ENCODE assay signal across 8 cellular contexts in the genomic region with DNA sequence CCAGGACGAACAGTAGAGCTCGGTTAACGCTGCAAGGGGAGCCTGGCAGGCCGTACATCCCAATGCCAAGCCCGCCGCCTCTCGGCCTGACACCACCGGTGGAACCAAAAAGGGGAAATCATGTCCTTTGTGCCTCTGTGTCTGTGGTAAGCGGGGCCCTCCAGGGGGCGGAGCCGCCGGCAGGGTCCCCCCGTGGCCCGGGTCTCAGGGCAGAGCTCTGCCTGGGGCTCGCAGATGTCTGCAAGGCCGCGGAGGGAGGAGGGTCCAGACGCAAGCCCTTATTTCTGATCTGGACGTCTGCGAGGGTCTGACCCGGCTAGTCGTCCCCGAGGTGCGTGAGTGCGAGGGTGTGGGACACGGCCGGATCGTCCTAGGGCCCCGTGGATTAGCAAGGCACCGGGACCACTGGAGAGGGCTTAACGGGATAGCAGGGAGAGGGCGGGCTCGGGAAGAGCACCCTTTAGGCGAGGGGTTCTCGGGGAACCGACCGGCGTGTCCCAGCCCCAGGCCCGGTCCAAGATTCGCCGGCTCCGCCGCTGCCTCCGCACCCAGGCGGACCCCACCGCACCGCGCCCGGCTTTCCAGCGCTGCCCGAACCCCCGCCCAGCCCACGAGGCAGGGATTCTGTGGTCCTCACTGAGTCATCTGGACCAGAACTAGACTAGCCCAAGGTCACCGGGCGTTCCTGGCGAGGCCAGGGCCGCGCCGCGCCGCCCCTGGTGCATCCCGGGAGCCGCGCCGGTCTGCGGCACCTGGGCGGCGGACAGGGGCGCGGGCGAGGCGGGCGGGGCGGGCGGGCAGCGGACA. TPM values are rescaled to one million over a fixed set of nuclear protein-coding genes. Genes with fewer than 3 reads are reported as not detected.
DNase-seq lines count a peak whose midpoint lies in the region; ATAC-seq and TF ChIP-seq lines count a peak whose summit lies in the region.

No MANE protein-coding gene starts in this region.

- peak; percentile 7 for ATAC-seq in HG02678 (IDR thresholded peaks at IDR 0.05; ENCODE audit: unreplicated experiment)
- ATAC-seq in Panc1, result peak; percentile 12
- ATAC-seq in activated T-helper 17 cell treated with anti-CD3 and anti-CD28 coated beads, Interleukin-2, amount 50 U/mL, for 72 hours (replicated peaks), result peak; percentile 38

- TF ChIP-seq CTCF in GM12873 (IDR thresholded peaks at IDR 0.05; ENCODE audit: insufficient read depth, low read depth, low read length, missing control alignments) (peak; percentile 37), Panc1 (IDR thresholded peaks at IDR 0.05) (no peak), fibroblast of the aortic adventitia (IDR thresholded peaks at IDR 0.05; ENCODE audit: insufficient read depth, low read length) (no peak), nephron progenitor cell (IDR thresholded peaks at IDR 0.05) (no peak), stomach (IDR thresholded peaks at IDR 0.05) (no peak)

- CTCF ChIA-PET in Panc1 (lab: Charles Lee), result interaction anchor here (0.6 kb wide), 1 partner anchor 368 kb away, joined by 6 read pairs; no protein-coding TSS in a partner anchor

- no peaks in the 10 kb centered on the region for H3K27me3 ChIP-seq in Panc1 (ENCODE audit: control insufficient read depth, insufficient read depth, low read length)
- H3K27me3 ChIP-seq in stomach, result no peaks in the 10 kb centered on the region

- H3K36me3 ChIP-seq in Panc1 (ENCODE audit: control insufficient read depth, insufficient read depth, low read length) (no peaks in the 10 kb centered on the region; the same call in 1 of the 2 replicates), stomach (no peaks in the 10 kb centered on the region)

- H3K27ac Mint-ChIP-seq in activated T-helper 17 cell treated with anti-CD3 and anti-CD28 coated beads, Interleukin-2, amount 50 U/mL, for 72 hours, result peak overlapping the region; percentile 85
- peak overlapping the region; percentile 100 for H3K27ac Mint-ChIP-seq in nephron progenitor cell

- in situ Hi-C loops in Panc1 (cut with HindIII; ENCODE audit: low pct_unique_long_range_greater_than_20kb, low sequenced_read_pairs), result no loop called here

- intact Hi-C loops in Panc1 (cut with micrococcal nuclease; ENCODE audit: unreplicated experiment), result no loop called here
- intact Hi-C loops in stomach (cut with DNase I; ENCODE audit: low total_unique reads), result loop anchor here (10.0 kb wide), 1 partner anchor 61 kb away; no protein-coding TSS in a partner anchor

- BruUV-seq in Panc1 (replicated peaks; lab: Mats Ljungman, UMichigan), result no TSS peak

- H3K9me3 ChIP-seq in Panc1 (ENCODE audit: control insufficient read depth, insufficient read depth, low read depth, low read length) (no peaks in the 10 kb centered on the region), stomach (no peaks in the 10 kb centered on the region)

- H3K27ac ChIP-seq in Panc1 (ENCODE audit: low read length) (peak overlapping the region; percentile 84), stomach (peak overlapping the region; percentile 90 to 98 (median 94))

- WGBS in stomach, 5 donors, result 1 to 2% (median 2%) methylated on average over 9 to 76 of the region's 76 CpGs

- no peaks in the 10 kb centered on the region for H3K27me3 Mint-ChIP-seq in activated T-helper 17 cell treated with anti-CD3 and anti-CD28 coated beads, Interleukin-2, amount 50 U/mL, for 72 hours
- no peaks in the 10 kb centered on the region for H3K27me3 Mint-ChIP-seq in nephron progenitor cell (ENCODE audit: low read depth, poor library complexity)

- TF ChIP-seq POLR2A in stomach (IDR thresholded peaks at IDR 0.05), result no peak

- peak overlapping the region; percentile 81 for H3K4me3 Mint-ChIP-seq in activated T-helper 17 cell treated with anti-CD3 and anti-CD28 coated beads, Interleukin-2, amount 50 U/mL, for 72 hours
- H3K4me3 Mint-ChIP-seq in nephron progenitor cell, result peak overlapping the region; percentile 94

- H3K4me3 ChIP-seq in Panc1 (ENCODE audit: low read depth in 2 of 2, low read length in 2 of 2) (peak overlapping the region; percentile 63 to 67), fibroblast of the aortic adventitia (ENCODE audit: low read depth, low read length) (peak overlapping the region; percentile 76), stomach (peak overlapping the region; percentile 85 to 99 (median 93))

- H3K36me3 Mint-ChIP-seq in activated T-helper 17 cell treated with anti-CD3 and anti-CD28 coated beads, Interleukin-2, amount 50 U/mL, for 72 hours (ENCODE audit: low read depth), result peaks cover 14% of the 10 kb centered on the region
- H3K36me3 Mint-ChIP-seq in nephron progenitor cell (ENCODE audit: low read depth), result peaks cover 10% of the 10 kb centered on the region

- H3K4me1 ChIP-seq in Panc1 (ENCODE audit: control insufficient read depth, insufficient read depth, low read length) (peaks cover 5% of the 10 kb centered on the region; the same call in 1 of the 2 replicates), stomach (peaks cover 31 to 41% (median 37%) of the 10 kb centered on the region in 4 donors)

- no peak for TF ChIP-seq EP300 in stomach (IDR thresholded peaks at IDR 0.05)

- H3K9me3 Mint-ChIP-seq in activated T-helper 17 cell treated with anti-CD3 and anti-CD28 coated beads, Interleukin-2, amount 50 U/mL, for 72 hours, result no peaks in the 10 kb centered on the region
- H3K9me3 Mint-ChIP-seq in nephron progenitor cell, result no peaks in the 10 kb centered on the region

- POLR2A ChIA-PET in Panc1 (lab: Charles Lee), result no interaction called here

- no peak for DNase-seq in Panc1 (ENCODE audit: low read depth, low spot score)
- peak; percentile 24 for DNase-seq in fibroblast of the aortic adventitia (ENCODE audit: low read depth)
- peak; percentile 73 for DNase-seq in nephron progenitor cell
- peak; percentile 35 for DNase-seq in stomach
- DNase-seq in occipital lobe (lab: John Stamatoyannopoulos, UW), result no peak

- H3K4me1 Mint-ChIP-seq in activated T-helper 17 cell treated with anti-CD3 and anti-CD28 coated beads, Interleukin-2, amount 50 U/mL, for 72 hours, result no peaks in the 10 kb centered on the region
- peaks cover 20% of the 10 kb centered on the region for H3K4me1 Mint-ChIP-seq in nephron progenitor cell

RNA-seq across cellular contexts. Expression of gene FAM193A, which starts 0.9 kb away (rescaled TPM):
- total RNA-seq in Panc1 (2021; ENCODE audit: unreplicated experiment) (25.7 TPM), fibroblast of the aortic adventitia (ENCODE audit: low replicate concordance) (17.4 and 38.7 TPM in 2 replicates), stomach (100 to 1,000 TPM in 1 of 5 donors, 10 to 100 TPM in 4; 22.2 to 107 (median 37.9) TPM), occipital lobe (15.0 TPM)
- 16.8 TPM for polyA plus RNA-seq in Panc1 (2012; ENCODE audit: insufficient read length)
- total RNA-seq in activated T-helper 17 cell treated with anti-CD3 and anti-CD28 coated beads, Interleukin-2, amount 50 U/mL, for 72 hours, result 10 to 100 TPM; 28.9 to 35.3 TPM
- polyA plus RNA-seq in stomach, result 1 to 10 TPM; 4.9 to 7.0 (median 7.0) TPM

Comparison
In these comparisons a context has a peak if more than half of its experiments do, and no peak if none do; other contexts are left out.
1. DNase-seq: peak in fibroblast of the aortic adventitia (single experiment), nephron progenitor cell (single experiment) and stomach (single experiment); none in Panc1 (single experiment) and occipital lobe (single experiment).
2. Peak in every context shown above with its lines, with median percentiles within 50 percentile points of each other: ATAC-seq and H3K4me3 ChIP-seq.